Comparison of ENCODE assay signal across 20 cellular contexts in the genomic region with DNA sequence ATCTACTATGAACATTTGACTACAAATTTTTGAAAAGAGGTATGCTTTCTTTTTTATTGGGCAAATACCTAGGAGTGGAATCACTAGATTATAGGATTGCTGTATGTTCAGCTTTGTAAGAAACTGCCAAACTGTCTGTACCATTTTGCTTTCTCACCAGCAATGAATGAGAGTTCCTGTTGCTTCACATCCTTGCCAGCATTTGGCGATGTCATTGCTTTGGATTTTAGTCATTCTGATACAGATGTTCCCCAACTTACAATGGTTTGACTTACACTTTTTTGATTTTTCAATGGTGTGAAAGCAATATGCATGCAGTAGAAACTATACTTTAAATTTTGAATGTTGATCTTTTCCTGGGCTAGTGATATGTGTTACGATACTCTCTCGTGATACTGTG.
DNase-seq lines count a peak whose midpoint lies in the region; ATAC-seq and TF ChIP-seq lines count a peak whose summit lies in the region.
"Had no signal": no experiment of that assay in that cellular context is flagged by ENCODE, and none has a peak within 500 bp of the region (broad histone marks: within the 10 kb centered on the region; RNA-seq: fewer than 3 reads in every experiment).

No MANE protein-coding gene starts in this region.

- no peaks in the 10 kb centered on the region for H3K4me1 Mint-ChIP-seq in activated naive CD4-positive, alpha-beta T cell treated with anti-CD3 and anti-CD28 coated beads, Interleukin-2, amount 10 ng/mL, durations not matched to agents 7 days and 5 days
- peaks cover 26% of the 10 kb centered on the region for H3K4me1 Mint-ChIP-seq in activated T-helper 17 cell treated with anti-CD3 and anti-CD28 coated beads, Interleukin-2, amount 50 U/mL, for 72 hours

- H3K36me3 ChIP-seq in uterus: no peaks in the 10 kb centered on the region
- H3K36me3 ChIP-seq: brain microvascular endothelial cell, left lung, right lobe of liver, vagina had no signal

- TF ChIP-seq CTCF in fibroblast of pulmonary artery (IDR thresholded peaks at IDR 0.05; ENCODE audit: low read length, missing control alignments): no peak
- no peak for TF ChIP-seq CTCF in uterus (IDR thresholded peaks at IDR 0.05)

- H3K4me3 Mint-ChIP-seq in activated naive CD4-positive, alpha-beta T cell treated with anti-CD3 and anti-CD28 coated beads, Interleukin-2, amount 10 ng/mL, durations not matched to agents 7 days and 5 days: no peak overlapping the region
- no peak overlapping the region for H3K4me3 Mint-ChIP-seq in activated T-helper 17 cell treated with anti-CD3 and anti-CD28 coated beads, Interleukin-2, amount 50 U/mL, for 72 hours
- H3K4me3 Mint-ChIP-seq: activated naive CD4-positive, alpha-beta T cell treated with anti-CD3 and anti-CD28 coated beads, Interleukin-2, amount 50 U/mL, for 24 hours; CD4-positive, alpha-beta T cell had no signal

- intact Hi-C loops in uterus (cut with DNase I; ENCODE audit: low total_unique reads): no loop called here

- ATAC-seq in activated naive CD4-positive, alpha-beta T cell treated with anti-CD3 and anti-CD28 coated beads, Interleukin-2, amount 50 U/mL, for 72 hours: peak; percentile 46 to 89
- ATAC-seq in activated T-helper 17 cell treated with anti-CD3 and anti-CD28 coated beads, Interleukin-2, amount 50 U/mL, for 72 hours (replicated peaks): peak; percentile 26
- ATAC-seq: left lung, right lobe of liver had no signal

- H3K36me3 Mint-ChIP-seq in activated naive CD4-positive, alpha-beta T cell treated with anti-CD3 and anti-CD28 coated beads, Interleukin-2, amount 50 U/mL, for 72 hours: peaks cover 19 to 27% of the 10 kb centered on the region in 2 donors
- H3K36me3 Mint-ChIP-seq in activated naive CD4-positive, alpha-beta T cell treated with anti-CD3 and anti-CD28 coated beads, Interleukin-2, amount 10 ng/mL, durations not matched to agents 7 days and 5 days: peaks cover 8% of the 10 kb centered on the region
- H3K36me3 Mint-ChIP-seq in activated T-helper 17 cell treated with anti-CD3 and anti-CD28 coated beads, Interleukin-2, amount 50 U/mL, for 72 hours (ENCODE audit: low read depth): no peaks in the 10 kb centered on the region

- CTCF ChIA-PET in activated naive CD4-positive, alpha-beta T cell treated with anti-CD3 and anti-CD28 coated beads, Interleukin-2, amount 10 ng/mL, durations not matched to agents 7 days and 5 days (lab: Charles Lee): no interaction called here

- no peaks in the 10 kb centered on the region for H3K27me3 ChIP-seq in uterus
- H3K27me3 ChIP-seq: brain microvascular endothelial cell, left lung, right lobe of liver, vagina had no signal

- TF ChIP-seq POLR2A in uterus (IDR thresholded peaks at IDR 0.05): no peak

- no peak for DNase-seq in activated naive CD4-positive, alpha-beta T cell treated with anti-CD3 and anti-CD28 coated beads, Interleukin-2, amount 50 U/mL, for 72 hours (ENCODE audit: low spot score in 2 of 2)
- DNase-seq in activated naive CD4-positive, alpha-beta T cell treated with anti-CD3 and anti-CD28 coated beads, Interleukin-2, amount 10 ng/mL, durations not matched to agents 7 days and 5 days: no peak
- DNase-seq in fibroblast of pulmonary artery (ENCODE audit: low read depth): peak; percentile 49
- DNase-seq in uterus: no peak
- DNase-seq in foreskin melanocyte: no peak
- no peak for DNase-seq in DMS79 treated with DMSO at 0.1 percent for 48 hours (lab: John Stamatoyannopoulos, UW)
- DNase-seq in middle frontal gyrus (ENCODE audit: extremely low spot score, low spot score): no peak
- DNase-seq: activated CD4-positive, alpha-beta T cell treated with anti-CD3 and anti-CD28 coated beads for 48 hours; activated CD8-positive, alpha-beta memory T cell treated with anti-CD3 and anti-CD28 coated beads, Interleukin-2, amount 50 U/mL, for 4 hours; brain microvascular endothelial cell; CD4-positive, alpha-beta T cell; left lung; NCI-H2029; NCI-H510A; nucleus accumbens; right lobe of liver; stimulated activated CD4-positive, alpha-beta T cell treated with anti-CD3 and anti-CD28 coated beads, Interleukin-1b, Interleukin-23, amount 100 ng/mL, for 48 hours had no signal

- H3K4me3 ChIP-seq in fibroblast of pulmonary artery (replicated peaks; ENCODE audit: low read depth, low read length): no peak overlapping the region
- no peak overlapping the region for H3K4me3 ChIP-seq in uterus
- H3K4me3 ChIP-seq: left lung, right lobe of liver, vagina had no signal

- peak overlapping the region; percentile 92 to 96 for H3K27ac ChIP-seq in uterus
- H3K27ac ChIP-seq: brain microvascular endothelial cell, right lobe of liver, vagina had no signal

- peaks cover 0 to 5% of the 10 kb centered on the region in 2 donors for H3K9me3 ChIP-seq in uterus
- H3K9me3 ChIP-seq: vagina had no signal

- no peak overlapping the region for H3K27ac Mint-ChIP-seq in activated naive CD4-positive, alpha-beta T cell treated with anti-CD3 and anti-CD28 coated beads, Interleukin-2, amount 50 U/mL, for 72 hours
- H3K27ac Mint-ChIP-seq in activated naive CD4-positive, alpha-beta T cell treated with anti-CD3 and anti-CD28 coated beads, Interleukin-2, amount 10 ng/mL, durations not matched to agents 7 days and 5 days: no peak overlapping the region
- H3K27ac Mint-ChIP-seq in activated T-helper 17 cell treated with anti-CD3 and anti-CD28 coated beads, Interleukin-2, amount 50 U/mL, for 72 hours: no peak overlapping the region
- H3K27ac Mint-ChIP-seq: activated naive CD4-positive, alpha-beta T cell treated with anti-CD3 and anti-CD28 coated beads, Interleukin-2, amount 50 U/mL, for 24 hours; CD4-positive, alpha-beta T cell had no signal

- no peaks in the 10 kb centered on the region for H3K27me3 Mint-ChIP-seq in activated naive CD4-positive, alpha-beta T cell treated with anti-CD3 and anti-CD28 coated beads, Interleukin-2, amount 10 ng/mL, durations not matched to agents 7 days and 5 days
- no peaks in the 10 kb centered on the region for H3K27me3 Mint-ChIP-seq in activated T-helper 17 cell treated with anti-CD3 and anti-CD28 coated beads, Interleukin-2, amount 50 U/mL, for 72 hours
- H3K27me3 Mint-ChIP-seq: activated naive CD4-positive, alpha-beta T cell treated with anti-CD3 and anti-CD28 coated beads, Interleukin-2, amount 50 U/mL, for 24 hours; CD4-positive, alpha-beta T cell had no signal

- H3K9me3 Mint-ChIP-seq in activated naive CD4-positive, alpha-beta T cell treated with anti-CD3 and anti-CD28 coated beads, Interleukin-2, amount 50 U/mL, for 72 hours: peaks cover 20 to 23% of the 10 kb centered on the region in 2 donors
- peaks cover 20% of the 10 kb centered on the region for H3K9me3 Mint-ChIP-seq in activated naive CD4-positive, alpha-beta T cell treated with anti-CD3 and anti-CD28 coated beads, Interleukin-2, amount 10 ng/mL, durations not matched to agents 7 days and 5 days
- peaks cover 11% of the 10 kb centered on the region for H3K9me3 Mint-ChIP-seq in activated T-helper 17 cell treated with anti-CD3 and anti-CD28 coated beads, Interleukin-2, amount 50 U/mL, for 72 hours

- peaks cover 8 to 15% of the 10 kb centered on the region in 2 donors for H3K4me1 ChIP-seq in uterus
